In genomic region chr17:76264425-76264754, GRCh38 we compare ENCODE assay signal across 8 cellular contexts. TPM values are rescaled to one million over a fixed set of nuclear protein-coding genes. Genes with fewer than 3 reads are reported as not detected.
DNase-seq lines count a peak whose midpoint lies in the region; ATAC-seq and TF ChIP-seq lines count a peak whose summit lies in the region.

No MANE protein-coding gene starts in this region.

- no peaks in the 10 kb centered on the region for H3K9me3 Mint-ChIP-seq in activated CD8-positive, alpha-beta memory T cell treated with anti-CD3 and anti-CD28 coated beads, Interleukin-2, amount 10 ng/mL, durations not matched to agents 7 days and 5 days (ENCODE audit: low read depth)

- 22% methylated on average over 9 of the region's 9 CpGs for WGBS in suprapubic skin

- peaks cover 2% of the 10 kb centered on the region; the same call in 1 of the 2 replicates for H3K9me3 ChIP-seq in SJSA1 (replicated peaks)
- H3K9me3 ChIP-seq in suprapubic skin = no peaks in the 10 kb centered on the region

- peak; percentile 74 for DNase-seq in activated CD8-positive, alpha-beta memory T cell treated with anti-CD3 and anti-CD28 coated beads, Interleukin-2, amount 10 ng/mL, durations not matched to agents 7 days and 5 days
- DNase-seq in activated CD8-positive, alpha-beta memory T cell treated with anti-CD3 and anti-CD28 coated beads, Interleukin-2, amount 50 U/mL, for 4 hours = no peak
- DNase-seq in SJSA1 (ENCODE audit: low read depth in 1 of 2, low spot score in 2 of 2) = no peak
- DNase-seq in foreskin keratinocyte = no peak
- DNase-seq in suprapubic skin (ENCODE audit: low spot score in 2 of 2) = no peak
- no peak for DNase-seq in AG20443 (ENCODE audit: low spot score)
- DNase-seq in germinal center (ENCODE audit: low spot score) = no peak

- ATAC-seq in activated CD8-positive, alpha-beta memory T cell treated with anti-CD3 and anti-CD28 coated beads, Interleukin-2, amount 10 ng/mL, durations not matched to agents 7 days and 5 days = peak; percentile 7
- ATAC-seq in foreskin keratinocyte (no peak), HG03135 (IDR thresholded peaks at IDR 0.05; ENCODE audit: unreplicated experiment) (no peak)

- TF ChIP-seq POLR2A in suprapubic skin (IDR thresholded peaks at IDR 0.05) = no peak

- H3K27me3 ChIP-seq in SJSA1 (replicated peaks) (no peaks in the 10 kb centered on the region), foreskin keratinocyte (no peaks in the 10 kb centered on the region), suprapubic skin (no peaks in the 10 kb centered on the region)

- TF ChIP-seq CTCF in foreskin keratinocyte (conservative IDR thresholded peaks at IDR 0.05) (no peak), suprapubic skin (IDR thresholded peaks at IDR 0.05) (no peak)

- H3K4me1 ChIP-seq in SJSA1 (replicated peaks) (peaks cover 59% of the 10 kb centered on the region), foreskin keratinocyte (peaks cover 26% of the 10 kb centered on the region), suprapubic skin (peaks cover 79% of the 10 kb centered on the region)

- H3K36me3 ChIP-seq in SJSA1 = peaks cover 34% of the 10 kb centered on the region
- peaks cover 4% of the 10 kb centered on the region for H3K36me3 ChIP-seq in suprapubic skin

- H3K27ac Mint-ChIP-seq in activated CD8-positive, alpha-beta memory T cell treated with anti-CD3 and anti-CD28 coated beads, Interleukin-2, amount 10 ng/mL, durations not matched to agents 7 days and 5 days = peak overlapping the region; percentile 91

- H3K27ac ChIP-seq in SJSA1 (peak overlapping the region; percentile 86), foreskin keratinocyte (peak overlapping the region; percentile 11), suprapubic skin (peak overlapping the region; percentile 78)

- H3K4me1 Mint-ChIP-seq in activated CD8-positive, alpha-beta memory T cell treated with anti-CD3 and anti-CD28 coated beads, Interleukin-2, amount 10 ng/mL, durations not matched to agents 7 days and 5 days = peaks cover 48% of the 10 kb centered on the region

- H3K27me3 Mint-ChIP-seq in activated CD8-positive, alpha-beta memory T cell treated with anti-CD3 and anti-CD28 coated beads, Interleukin-2, amount 10 ng/mL, durations not matched to agents 7 days and 5 days = no peaks in the 10 kb centered on the region

- peaks cover 37% of the 10 kb centered on the region for H3K36me3 Mint-ChIP-seq in activated CD8-positive, alpha-beta memory T cell treated with anti-CD3 and anti-CD28 coated beads, Interleukin-2, amount 10 ng/mL, durations not matched to agents 7 days and 5 days

- peak overlapping the region; percentile 92 for H3K4me3 Mint-ChIP-seq in activated CD8-positive, alpha-beta memory T cell treated with anti-CD3 and anti-CD28 coated beads, Interleukin-2, amount 10 ng/mL, durations not matched to agents 7 days and 5 days

- CTCF ChIA-PET in activated CD8-positive, alpha-beta memory T cell treated with anti-CD3 and anti-CD28 coated beads, Interleukin-2, amount 10 ng/mL, durations not matched to agents 7 days and 5 days (lab: Charles Lee) = interaction anchor here (0.8 to 4.9 kb wide), 17 partner anchors 8 to 160 kb away, joined by 3 to 51 read pairs (median 5); partner anchors contain the start of gene SPHK1

- H3K4me3 ChIP-seq in SJSA1 = peak overlapping the region; percentile 14
- peak overlapping the region; percentile 13 for H3K4me3 ChIP-seq in suprapubic skin

- TF ChIP-seq EP300 in suprapubic skin (IDR thresholded peaks at IDR 0.05) = no peak

RNA-seq across cellular contexts. Expression of gene UBALD2, which starts 0.8 kb away (rescaled TPM):
- total RNA-seq in activated CD8-positive, alpha-beta memory T cell treated with anti-CD3 and anti-CD28 coated beads, Interleukin-2, amount 10 ng/mL, durations not matched to agents 7 days and 5 days = 100 to 1,000 TPM; 260 to 406 TPM
- total RNA-seq in SJSA1 (2014; rRNA removed; shearing (Covaris generic)) = 7.6 and 13.7 TPM in 2 replicates
- 40.8 and 47.1 TPM in 2 replicates for total RNA-seq in foreskin keratinocyte
- polyA plus RNA-seq in foreskin keratinocyte = 85.6 and 89.8 TPM in 2 replicates
- 10 to 100 TPM; 24.8 to 42.7 (median 35.6) TPM for total RNA-seq in suprapubic skin

RNA-seq across cellular contexts. Expression of gene RNF157, which starts 24.1 kb away (rescaled TPM):
- total RNA-seq in activated CD8-positive, alpha-beta memory T cell treated with anti-CD3 and anti-CD28 coated beads, Interleukin-2, amount 10 ng/mL, durations not matched to agents 7 days and 5 days = 100 to 1,000 TPM in 1 of 2 experiments, 10 to 100 TPM in 1; 73.0 to 148 TPM
- total RNA-seq in SJSA1 (2014; rRNA removed; shearing (Covaris generic)) = 4.6 and 9.4 TPM in 2 replicates
- total RNA-seq in foreskin keratinocyte (not detected in 2 replicates), suprapubic skin (1 to 10 TPM in 3 of 4 donors, under 1 TPM in 1; 0.85 to 3.4 (median 1.3) TPM)
- 0.01 TPM in 1 of 2 replicates, not detected in the other for polyA plus RNA-seq in foreskin keratinocyte

RNA-seq across cellular contexts. Expression of gene QRICH2, which starts 43.7 kb away (rescaled TPM):
- 1 to 10 TPM; 3.8 to 5.8 TPM for total RNA-seq in activated CD8-positive, alpha-beta memory T cell treated with anti-CD3 and anti-CD28 coated beads, Interleukin-2, amount 10 ng/mL, durations not matched to agents 7 days and 5 days
- 2.0 and 4.7 TPM in 2 replicates for total RNA-seq in SJSA1 (2014; rRNA removed; shearing (Covaris generic))
- 1.5 and 2.1 TPM in 2 replicates for total RNA-seq in foreskin keratinocyte
- polyA plus RNA-seq in foreskin keratinocyte = 1.0 and 1.8 TPM in 2 replicates
- 1 to 10 TPM; 2.3 to 3.1 (median 2.7) TPM for total RNA-seq in suprapubic skin

Comparison
In these comparisons a context has a peak if more than half of its experiments do, and no peak if none do; other contexts are left out.
1. H3K27ac ChIP-seq: peak in every context shown above with its lines; median percentile 86 in SJSA1; 78 in suprapubic skin; 11 in foreskin keratinocyte.